ENCODE assay signal across 11 cellular contexts in genomic region chr1:44240802-44241671, GRCh38. TPM values are rescaled to one million over a fixed set of nuclear protein-coding genes. Genes with fewer than 3 reads are reported as not detected.
DNase-seq lines count a peak whose midpoint lies in the region; ATAC-seq and TF ChIP-seq lines count a peak whose summit lies in the region.
"Had no signal": no experiment of that assay in that cellular context is flagged by ENCODE, and none has a peak within 500 bp of the region (broad histone marks: within the 10 kb centered on the region; RNA-seq: fewer than 3 reads in every experiment).

No MANE protein-coding gene starts in this region.

- no peak overlapping the region for H3K4me3 Mint-ChIP-seq in CD8-positive, alpha-beta T cell

- H3K4me1 Mint-ChIP-seq in CD8-positive, alpha-beta T cell (ENCODE audit: low read depth): peaks cover 17% of the 10 kb centered on the region

- H3K27me3 ChIP-seq in CD8-positive, alpha-beta T cell (ENCODE audit: insufficient read depth, low read length): no peaks in the 10 kb centered on the region
- H3K27me3 ChIP-seq in right cardiac atrium (ENCODE audit: control insufficient read depth, insufficient read depth): no peaks in the 10 kb centered on the region
- H3K27me3 ChIP-seq in SJCRH30: no peaks in the 10 kb centered on the region

- H3K36me3 Mint-ChIP-seq in CD8-positive, alpha-beta T cell: peaks cover 38% of the 10 kb centered on the region

- ATAC-seq in CD8-positive, alpha-beta T cell: no peak
- ATAC-seq in right cardiac atrium (peak; percentile 38 to 53), GM21529 (IDR thresholded peaks at IDR 0.05; ENCODE audit: unreplicated experiment) (no peak)
- ATAC-seq: esophagus mucosa had no signal

- H3K27ac ChIP-seq in CD8-positive, alpha-beta T cell (ENCODE audit: low read depth, low read length): no peak overlapping the region
- H3K27ac ChIP-seq in adipose tissue (ENCODE audit: low read depth, low read length) (peak overlapping the region; percentile 17), right cardiac atrium (ENCODE audit: low read length) (peak overlapping the region; percentile 87), SJCRH30 (no peak overlapping the region)

- CTCF ChIA-PET in CD8-positive, alpha-beta T cell (lab: Charles Lee): interaction anchor here (1.6 kb wide), 1 partner anchor 8 kb away, joined by 6 read pairs; no protein-coding TSS in a partner anchor

- DNase-seq in CD8-positive, alpha-beta T cell: no peak
- no peak for DNase-seq in right cardiac atrium
- DNase-seq in retina: peak; percentile 54
- no peak for DNase-seq in C1 segment of cervical spinal cord (lab: John Stamatoyannopoulos, UW)
- DNase-seq in activated CD4-positive, CD25-positive, alpha-beta regulatory T cell treated with anti-CD3 and anti-CD28 coated beads, Interleukin-2, amount 50 U/mL, for 72 hours: no peak
- DNase-seq in SJCRH30: no peak
- DNase-seq: activated CD4-positive, alpha-beta T cell treated with anti-CD3 and anti-CD28 coated beads for 48 hours; NCI-H446 had no signal

- POLR2A ChIA-PET in CD8-positive, alpha-beta T cell (lab: Charles Lee): no interaction called here

- H3K36me3 ChIP-seq in CD8-positive, alpha-beta T cell (ENCODE audit: insufficient read depth, low read length): peaks cover 4% of the 10 kb centered on the region
- no peaks in the 10 kb centered on the region for H3K36me3 ChIP-seq in SJCRH30

- H3K9me3 Mint-ChIP-seq in CD8-positive, alpha-beta T cell: no peaks in the 10 kb centered on the region

- H3K9me3 ChIP-seq in CD8-positive, alpha-beta T cell (ENCODE audit: low read length): no peaks in the 10 kb centered on the region
- H3K9me3 ChIP-seq in right cardiac atrium (ENCODE audit: control insufficient read depth, low read length) (no peaks in the 10 kb centered on the region), SJCRH30 (replicated peaks) (no peaks in the 10 kb centered on the region)

- WGBS in adipose tissue, 3 donors: 73 to 92% (median 90%) methylated on average over 9 of the region's 9 CpGs
- 82% methylated on average over 9 of the region's 9 CpGs for WGBS in right cardiac atrium

- intact Hi-C loops in CD8-positive, alpha-beta T cell (cut with DNase I, micrococcal nuclease): no loop called here
- intact Hi-C loops in right cardiac atrium (cut with DNase I): no loop called here

- H3K27ac Mint-ChIP-seq in CD8-positive, alpha-beta T cell: peak overlapping the region; percentile 28

- no peak for TF ChIP-seq CTCF in CD8-positive, alpha-beta T cell (IDR thresholded peaks at IDR 0.05)

- no peaks in the 10 kb centered on the region for H3K27me3 Mint-ChIP-seq in CD8-positive, alpha-beta T cell (ENCODE audit: low read depth)

- peaks cover 5% of the 10 kb centered on the region for H3K4me1 ChIP-seq in CD8-positive, alpha-beta T cell (ENCODE audit: insufficient read depth, low read length)
- peaks cover 8% of the 10 kb centered on the region for H3K4me1 ChIP-seq in right cardiac atrium (ENCODE audit: control insufficient read depth, insufficient read depth, low read length)
- H3K4me1 ChIP-seq in SJCRH30: peaks cover 12% of the 10 kb centered on the region

- no peak overlapping the region for H3K4me3 ChIP-seq in CD8-positive, alpha-beta T cell (ENCODE audit: low read depth, low read length)
- H3K4me3 ChIP-seq in right cardiac atrium (ENCODE audit: low read length) (no peak overlapping the region), SJCRH30 (no peak overlapping the region)

RNA-seq across cellular contexts. Expression of gene DMAP1, which starts 27.8 kb away (rescaled TPM):
- total RNA-seq in CD8-positive, alpha-beta T cell: 10 to 100 TPM; 59.0 to 59.5 TPM
- polyA plus RNA-seq in adipose tissue (10 to 100 TPM; 24.5 to 31.0 (median 26.9) TPM), right cardiac atrium (26.7 TPM)
- 10 to 100 TPM; 26.2 to 35.9 (median 32.6) TPM for total RNA-seq in right cardiac atrium
- total RNA-seq in SJCRH30 (2014; rRNA removed; shearing (Covaris generic)): 32.4 and 34.0 TPM in 2 replicates

Comparison
In these comparisons a context has a peak if more than half of its experiments do, and no peak if none do; other contexts are left out.
1. ATAC-seq: peak in right cardiac atrium (2 of 2); none in CD8-positive, alpha-beta T cell (single experiment) and GM21529 (single experiment).
2. H3K27ac ChIP-seq: peak in adipose tissue (single experiment) and right cardiac atrium (single experiment); none in CD8-positive, alpha-beta T cell (single experiment) and SJCRH30 (single experiment).